In genomic region chr1:26706315-26706714, GRCh38 we compare ENCODE assay signal across 8 cellular contexts. TPM values are rescaled to one million over a fixed set of nuclear protein-coding genes. Genes with fewer than 3 reads are reported as not detected.
DNase-seq lines count a peak whose midpoint lies in the region; ATAC-seq, FAIRE-seq and TF ChIP-seq lines count a peak whose summit lies in the region.

No MANE protein-coding gene starts in this region.

- in situ Hi-C loops in GM12878 (cut with MboI) (no loop called here), G401 (cut with HindIII; ENCODE audit: low sequenced_read_pairs) (no loop called here)

- peaks cover 8% of the 10 kb centered on the region for H4K20me1 ChIP-seq in GM12878 (ENCODE audit: control insufficient read depth, insufficient read depth)

- POLR2A ChIA-PET in GM12878 (lab: Charles Lee): interaction anchor here (0.6 to 6.3 kb wide), 4 partner anchors 18 to 154 kb away, joined by 3 to 34 read pairs (median 4); no protein-coding TSS in a partner anchor

- H3K27me3 ChIP-seq in GM12878 (replicated peaks in 1 of 2; ENCODE audit: control insufficient read depth in 2 of 2, insufficient read depth in 2 of 2, low read length in 1 of 2) (no peaks in the 10 kb centered on the region), upper lobe of left lung (no peaks in the 10 kb centered on the region)

- intact Hi-C loops in GM12878 (cut with micrococcal nuclease; ENCODE audit: unreplicated experiment): no loop called here
- intact Hi-C loops in mucosa of descending colon (cut with DNase I, micrococcal nuclease): no loop called here

- TF ChIP-seq EP300 in GM12878 (IDR thresholded peaks at IDR 0.05; ENCODE audit: borderline replicate concordance in 1 of 2, control insufficient read depth in 1 of 2, low read depth in 2 of 2, low read length in 2 of 2): no peak
- TF ChIP-seq EP300 in upper lobe of left lung (IDR thresholded peaks at IDR 0.05): no peak

- RAD21 ChIA-PET in GM12878 (lab: Charles Lee; ENCODE audit: unreplicated experiment): interaction anchor here (2.0 kb wide), 1 partner anchor 83 kb away, joined by 9 read pairs; no protein-coding TSS in a partner anchor

- H3K4me3 ChIP-seq in GM12878 (peak overlapping the region; percentile 32; the same call in 1 of the 2 replicates), mucosa of descending colon (no peak overlapping the region), upper lobe of left lung (no peak overlapping the region)

- H3K27ac Mint-ChIP-seq in activated naive CD4-positive, alpha-beta T cell treated with anti-CD3 and anti-CD28 coated beads, Interleukin-2, amount 10 ng/mL, durations not matched to agents 7 days and 5 days: peak overlapping the region; percentile 63

- TF ChIP-seq CTCF in GM12878 (IDR thresholded peaks at IDR 0.05 in 2 of 3, conservative IDR thresholded peaks at IDR 0.05 in 1 of 3; ENCODE audit: control insufficient read depth in 2 of 3, extremely low read depth in 1 of 3, insufficient read depth in 1 of 3, low read depth in 3 of 3, low read length in 3 of 3) (no peak), mucosa of descending colon (IDR thresholded peaks at IDR 0.05) (no peak), upper lobe of left lung (IDR thresholded peaks at IDR 0.05) (no peak)

- no peak for TF ChIP-seq RAD21 in GM12878 (IDR thresholded peaks at IDR 0.05; ENCODE audit: insufficient read depth, low read depth, low read length)

- H3K9me3 Mint-ChIP-seq in activated naive CD4-positive, alpha-beta T cell treated with anti-CD3 and anti-CD28 coated beads, Interleukin-2, amount 10 ng/mL, durations not matched to agents 7 days and 5 days: no peaks in the 10 kb centered on the region

- 11% methylated on average over 5 of the region's 5 CpGs for WGBS in GM12878 (ENCODE audit: insufficient coverage, insufficient replicate concordance, low lambda C conversion rate, missing lambda C conversion rate)
- WGBS in upper lobe of left lung, 2 donors: 2 to 6% methylated on average over 5 of the region's 5 CpGs

- ATAC-seq in GM12878 (peak; percentile 46), mucosa of descending colon (peak; percentile 81), upper lobe of left lung (ENCODE audit: low FRiP score in 2 of 2) (no peak)

- H3K36me3 Mint-ChIP-seq in activated naive CD4-positive, alpha-beta T cell treated with anti-CD3 and anti-CD28 coated beads, Interleukin-2, amount 10 ng/mL, durations not matched to agents 7 days and 5 days: peaks cover 38% of the 10 kb centered on the region

- H3K4me2 ChIP-seq in GM12878 (ENCODE audit: control insufficient read depth, insufficient read depth): peak overlapping the region; percentile 79

- no peaks in the 10 kb centered on the region for H3K27me3 Mint-ChIP-seq in activated naive CD4-positive, alpha-beta T cell treated with anti-CD3 and anti-CD28 coated beads, Interleukin-2, amount 10 ng/mL, durations not matched to agents 7 days and 5 days

- H3K4me1 ChIP-seq in GM12878 (ENCODE audit: control insufficient read depth, insufficient read depth, low read length) (peaks cover 10% of the 10 kb centered on the region), mucosa of descending colon (ENCODE audit: low read depth) (peaks cover 64% of the 10 kb centered on the region), upper lobe of left lung (peaks cover 68 to 78% (median 70%) of the 10 kb centered on the region in 4 donors)

- no peaks in the 10 kb centered on the region for H3K9me3 ChIP-seq in GM12878 (replicated peaks; ENCODE audit: control insufficient read depth, insufficient read depth, low read length)
- no peaks in the 10 kb centered on the region for H3K9me3 ChIP-seq in mucosa of descending colon
- H3K9me3 ChIP-seq in upper lobe of left lung: no peaks in the 10 kb centered on the region

- peak overlapping the region; percentile 23; the same call in 1 of the 2 replicates for H3K27ac ChIP-seq in GM12878 (ENCODE audit: control insufficient read depth, insufficient read depth)
- H3K27ac ChIP-seq in upper lobe of left lung: peak overlapping the region; percentile 3 to 73 (median 65)

- SMC1A ChIA-PET in GM12878 (lab: Charles Lee; ENCODE audit: uncharacterized antibody, unreplicated experiment): interaction anchor here (0.8 to 11.6 kb wide), 7 partner anchors 10 to 104 kb away, joined by 3 to 128 read pairs (median 5); no protein-coding TSS in a partner anchor

- H2AFZ ChIP-seq in GM12878 (ENCODE audit: control insufficient read depth, low read depth, low read length): no peak overlapping the region

- H3K36me3 ChIP-seq in GM12878 (ENCODE audit: control insufficient read depth in 2 of 2, insufficient read depth in 2 of 2, low read length in 1 of 2) (peaks cover 4 to 16% of the 10 kb centered on the region in 2 experiments), mucosa of descending colon (ENCODE audit: low read depth) (no peaks in the 10 kb centered on the region), upper lobe of left lung (peaks cover 0 to 20% (median 5%) of the 10 kb centered on the region in 4 donors)

- H3K9ac ChIP-seq in GM12878 (ENCODE audit: control insufficient read depth, insufficient read depth, low read length): no peak overlapping the region

- peaks cover 90% of the 10 kb centered on the region for H3K79me2 ChIP-seq in GM12878 (ENCODE audit: control insufficient read depth, insufficient read depth, low read length)

- CTCF ChIA-PET in activated naive CD4-positive, alpha-beta T cell treated with anti-CD3 and anti-CD28 coated beads, Interleukin-2, amount 10 ng/mL, durations not matched to agents 7 days and 5 days (lab: Charles Lee): no interaction called here
- CTCF ChIA-PET in GM12878 (lab: Yijun Ruan, JAX): interaction anchor here (0.7 to 1.9 kb wide), 3 partner anchors 29 to 183 kb away, joined by 3 to 5 read pairs (median 5); no protein-coding TSS in a partner anchor

- H3K4me1 Mint-ChIP-seq in activated naive CD4-positive, alpha-beta T cell treated with anti-CD3 and anti-CD28 coated beads, Interleukin-2, amount 10 ng/mL, durations not matched to agents 7 days and 5 days: peaks cover 37% of the 10 kb centered on the region

- no TSS peak for BruUV-seq in GM12878 (replicated peaks; lab: Mats Ljungman, UMichigan)

- TF ChIP-seq POLR2A in GM12878 (IDR thresholded peaks at IDR 0.05; ENCODE audit: low read depth, low read length): no peak
- TF ChIP-seq POLR2A in upper lobe of left lung (IDR thresholded peaks at IDR 0.05): no peak

- DNase-seq in activated naive CD4-positive, alpha-beta T cell treated with anti-CD3 and anti-CD28 coated beads, Interleukin-2, amount 10 ng/mL, durations not matched to agents 7 days and 5 days: no peak
- no peak for DNase-seq in activated naive CD4-positive, alpha-beta T cell treated with Interleukin-2 at 50 U/mL for 16 hours
- DNase-seq in GM12878 (ENCODE audit: low read depth, low spot score) (no peak), mucosa of descending colon (peak in 1 of 3 donors; percentile 61), upper lobe of left lung (no peak), T1000 (lab: John Stamatoyannopoulos, UW) (no peak), G401 (ENCODE audit: low spot score) (no peak)
- DNase-seq in central memory CD4-positive, alpha-beta T cell: no peak

- H3K4me3 Mint-ChIP-seq in activated naive CD4-positive, alpha-beta T cell treated with anti-CD3 and anti-CD28 coated beads, Interleukin-2, amount 10 ng/mL, durations not matched to agents 7 days and 5 days: no peak overlapping the region

- no peak for FAIRE-seq in GM12878 (lab: Jason Lieb, UNC)

TF ChIP-seq in GM12878, 131 proteins besides CTCF, POLR2A, EP300 and RAD21 (continues in another document):
- TF ChIP-seq NKRF (conservative IDR thresholded peaks at IDR 0.05): peak; percentile 63
- TF ChIP-seq MEF2B (IDR thresholded peaks at IDR 0.05; ENCODE audit: partially characterized antibody, poor library complexity, severe bottlenecking): no peak
- TF ChIP-seq MYB (IDR thresholded peaks at IDR 0.05; ENCODE audit: borderline replicate concordance, low read depth, low read length): no peak
- no peak for TF ChIP-seq PAX8 (IDR thresholded peaks at IDR 0.05)
- TF ChIP-seq SMC3 (IDR thresholded peaks at IDR 0.05; ENCODE audit: borderline replicate concordance, low read length): no peak
- TF ChIP-seq TCF12 (IDR thresholded peaks at IDR 0.05; ENCODE audit: low read depth, low read length): 0 out of 2 replicates have a peak, but pooled peaks have one; percentile 12

RNA-seq across cellular contexts. Expression of gene ARID1A, which starts 10.5 kb away (rescaled TPM):
- total RNA-seq in GM12878 (2013; cell fraction: nucleolus; rRNA removed): 132 and 155 TPM in 2 replicates
- 20.5 and 24.3 TPM in 2 replicates for total RNA-seq in GM12878 (2014; rRNA removed)
- total RNA-seq in GM12878 (2014; rRNA removed; fragmentation: Illumina TruSeq; extraction: Trizol): 22.7 and 23.6 TPM in 2 replicates
- 93.4 and 98.0 TPM in 2 replicates for total RNA-seq in GM12878 (2021)
- polyA plus RNA-seq in GM12878 (2011; ENCODE audit: low read depth): 28.6 TPM
- 9.4 and 13.1 TPM in 2 replicates for polyA plus RNA-seq in GM12878 (2011; rRNA removed)
- polyA plus RNA-seq in GM12878 (2011; cell fraction: cytosol; rRNA removed): 18.8 and 23.5 TPM in 2 replicates
- 49.4 and 77.8 TPM in 2 replicates for polyA plus RNA-seq in GM12878 (2011; cell fraction: nucleus; rRNA removed)
- polyA plus RNA-seq in GM12878 (2012): 44.5 and 51.6 TPM in 2 replicates
- polyA plus RNA-seq in GM12878 (2014; fragmentation: Illumina TruSeq; extraction: Trizol): 59.0 and 75.1 TPM in 2 replicates
- 10 to 100 TPM in 1 of 2 experiments, 1 to 10 TPM in 1; 10.0 to 24.5 TPM for polyA plus RNA-seq in GM12878 (2014; fragmentation: Nextera tagmentation; extraction: Ambion mirVana)
- polyA plus RNA-seq in GM12878 (2014; rRNA removed): 41.6 and 57.8 TPM in 2 replicates
- 10 to 100 TPM; 22.2 to 22.8 TPM for polyA plus RNA-seq in GM12878 (2016; fragmentation: Nextera tagmentation; extraction: Ambion mirVana)
- 31.7 and 33.9 TPM in 2 replicates for polyA minus RNA-seq in GM12878 (2011; rRNA and poly(A)+ RNA removed)
- polyA minus RNA-seq in GM12878 (2011; cell fraction: cytosol; rRNA and poly(A)+ RNA removed): 29.7 and 37.3 TPM in 2 replicates
- polyA minus RNA-seq in GM12878 (2011; cell fraction: nucleus; rRNA and poly(A)+ RNA removed): 18.1 and 41.5 TPM in 2 replicates
- 10 to 100 TPM; 59.9 to 81.2 (median 65.4) TPM for total RNA-seq in mucosa of descending colon
- total RNA-seq in upper lobe of left lung: 100 to 1,000 TPM in 1 of 6 donors, 10 to 100 TPM in 5; 61.3 to 102 (median 70.5) TPM
- total RNA-seq in G401 (2014; rRNA removed; shearing (Covaris generic)): 14.3 and 21.5 TPM in 2 replicates

Comparison
In these comparisons a context has a peak if more than half of its experiments do, and no peak if none do; other contexts are left out.
1. ATAC-seq: peak in GM12878 (single experiment) and mucosa of descending colon (single experiment); none in upper lobe of left lung (0 of 2).